21 cellular contexts compared by ENCODE assay signal in genomic region chr20:52484438-52484837, GRCh38.
DNase-seq lines count a peak whose midpoint lies in the region; ATAC-seq, FAIRE-seq and TF ChIP-seq lines count a peak whose summit lies in the region.
"Had no signal": no experiment of that assay in that cellular context is flagged by ENCODE, and none has a peak within 500 bp of the region (broad histone marks: within the 10 kb centered on the region; RNA-seq: fewer than 3 reads in every experiment).

No MANE protein-coding gene starts in this region.

- WGBS in smooth muscle cell (ENCODE audit: low lambda C conversion rate) = 24% methylated on average over 2 of the region's 2 CpGs

- no peak overlapping the region for H2AFZ ChIP-seq in smooth muscle cell (ENCODE audit: low read depth)

- ATAC-seq in esophagus mucosa = peak; percentile 98
- no peak for ATAC-seq in GM21360 (IDR thresholded peaks at IDR 0.05; ENCODE audit: unreplicated experiment)
- ATAC-seq in HG02973 (IDR thresholded peaks at IDR 0.05; ENCODE audit: unreplicated experiment) = no peak
- ATAC-seq: activated CD8-positive, alpha-beta memory T cell treated with anti-CD3 and anti-CD28 coated beads, Interleukin-2, amount 10 ng/mL, durations not matched to agents 7 days and 5 days; body of pancreas; mucosa of descending colon; sciatic nerve had no signal

- H3K36me3 ChIP-seq in smooth muscle cell (ENCODE audit: low read depth) = no peaks in the 10 kb centered on the region
- no peaks in the 10 kb centered on the region for H3K36me3 ChIP-seq in kidney (ENCODE audit: control insufficient read depth in 1 of 2, insufficient read depth in 2 of 2, low read length in 2 of 2)
- H3K36me3 ChIP-seq: ovary had no signal

- intact Hi-C loops in kidney (cut with DNase I) = no loop called here

- no peaks in the 10 kb centered on the region for H3F3A ChIP-seq in smooth muscle cell (ENCODE audit: low read depth)

- H3K9me3 ChIP-seq in smooth muscle cell (replicated peaks; ENCODE audit: low read depth) (no peaks in the 10 kb centered on the region), kidney (ENCODE audit: control insufficient read depth in 1 of 2, low read length in 2 of 2) (no peaks in the 10 kb centered on the region)
- H3K9me3 ChIP-seq: body of pancreas, mucosa of descending colon, ovary, testis had no signal

- H3K4me1 ChIP-seq in smooth muscle cell (ENCODE audit: low read depth) = no peaks in the 10 kb centered on the region
- no peaks in the 10 kb centered on the region for H3K4me1 ChIP-seq in kidney (ENCODE audit: control insufficient read depth in 1 of 2, insufficient read depth in 1 of 2, low read depth in 1 of 2, low read length in 2 of 2)
- H3K4me1 ChIP-seq: body of pancreas, testis had no signal

- no peak overlapping the region for H3K4me3 ChIP-seq in smooth muscle cell
- H3K4me3 ChIP-seq in kidney (ENCODE audit: low read length in 2 of 2) = no peak overlapping the region
- H3K4me3 ChIP-seq: body of pancreas, mucosa of descending colon, ovary, testis had no signal

- H3K79me2 ChIP-seq in smooth muscle cell (ENCODE audit: low read depth) = no peaks in the 10 kb centered on the region

- no peak for FAIRE-seq in kidney (lab: Jason Lieb, UNC)

- no peaks in the 10 kb centered on the region for H3K27me3 ChIP-seq in smooth muscle cell (ENCODE audit: low read depth)
- H3K27me3 ChIP-seq: body of pancreas, ovary, testis had no signal

- H3K9ac ChIP-seq in smooth muscle cell (ENCODE audit: low read depth) (no peak overlapping the region), kidney (ENCODE audit: low read length in 2 of 2) (no peak overlapping the region)

- H4K20me1 ChIP-seq in smooth muscle cell (ENCODE audit: low read depth) = no peaks in the 10 kb centered on the region

- H3K4me2 ChIP-seq in smooth muscle cell = peak overlapping the region; percentile 10

- H3K27ac ChIP-seq in smooth muscle cell (ENCODE audit: low read depth) = peak overlapping the region; percentile 27
- H3K27ac ChIP-seq in kidney (ENCODE audit: low read depth in 2 of 2, low read length in 2 of 2) = no peak overlapping the region
- H3K27ac ChIP-seq: body of pancreas, ovary, testis had no signal

- no peak for TF ChIP-seq CTCF in smooth muscle cell (IDR thresholded peaks at IDR 0.05; ENCODE audit: borderline replicate concordance, insufficient read depth, poor library complexity, severe bottlenecking)
- no peak for TF ChIP-seq CTCF in kidney (IDR thresholded peaks at IDR 0.05; ENCODE audit: borderline replicate concordance, extremely low read depth, insufficient read depth)

- DNase-seq in EL = peak; percentile 28
- peak; percentile 78 for DNase-seq in NCI-H460 (ENCODE audit: extremely low read depth, low read depth)
- DNase-seq in smooth muscle cell (lab: John Stamatoyannopoulos, UW; ENCODE audit: unreplicated experiment) = no peak
- no peak for DNase-seq in activated CD4-positive, alpha-beta T cell treated with anti-CD3 and anti-CD28 coated beads, Interleukin-2, amount 50 U/mL, for 48 hours
- DNase-seq in kidney = no peak
- DNase-seq: activated CD8-positive, alpha-beta memory T cell treated with anti-CD3 and anti-CD28 coated beads, Interleukin-2, amount 10 ng/mL, durations not matched to agents 7 days and 5 days; activated effector memory CD4-positive, alpha-beta T cell treated with anti-CD3 and anti-CD28 coated beads, Interleukin-2, amount 50 U/mL, for 16 hours; body of pancreas; DMS79 treated with DMSO at 0.1 percent for 48 hours; mucosa of descending colon; NCI-H187; NCI-H446; ovary; SIG-M5; stimulated activated CD4-positive, alpha-beta T cell treated with anti-CD3 and anti-CD28 coated beads, Interleukin-4, amount 100 ng/mL, for 24 hours; stimulated activated CD8-positive, alpha-beta memory T cell treated with anti-CD3 and anti-CD28 coated beads, Interleukin-4, amount 100 ng/mL, for 48 hours; testis had no signal

Comparison
In these comparisons a context has a peak if more than half of its experiments do, and no peak if none do; other contexts are left out.
1. DNase-seq: peak in EL (single experiment) and NCI-H460 (single experiment); none in smooth muscle cell (single experiment), activated CD4-positive, alpha-beta T cell treated with anti-CD3 and anti-CD28 coated beads, Interleukin-2, amount 50 U/mL, for 48 hours (0 of 2) and kidney (single experiment).